ENCODE assay signal across 18 cellular contexts in the genomic region with DNA sequence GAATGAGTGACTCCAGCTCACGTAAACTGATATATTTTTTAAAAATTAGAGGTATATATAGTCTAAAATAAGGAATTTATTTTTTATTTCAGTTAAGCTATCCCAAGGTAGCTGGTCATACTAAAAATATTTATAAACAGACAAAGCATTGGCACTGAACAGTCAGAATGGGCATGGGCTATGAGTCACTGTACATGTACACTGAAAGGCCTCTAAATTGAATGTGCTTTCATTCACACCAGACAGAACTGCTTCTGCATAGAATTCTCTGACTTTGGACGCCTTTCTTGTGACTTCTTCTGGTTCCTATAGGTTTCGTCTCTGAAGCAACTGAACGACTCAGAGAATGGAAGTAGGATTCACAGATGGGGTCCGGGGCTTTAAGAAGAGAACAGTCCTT.
DNase-seq lines count a peak whose midpoint lies in the region; ATAC-seq and TF ChIP-seq lines count a peak whose summit lies in the region.
"Had no signal": no experiment of that assay in that cellular context is flagged by ENCODE, and none has a peak within 500 bp of the region (broad histone marks: within the 10 kb centered on the region; RNA-seq: fewer than 3 reads in every experiment).

No MANE protein-coding gene starts in this region.

- H3K27me3 Mint-ChIP-seq in stimulated activated naive B cell treated with anti-CD40 and anti-IgM and Interleukin-4, amounts not matched to agents 10 μg/mL and 1 μg/mL and 100 μg/mL, for 72 hours, result no peaks in the 10 kb centered on the region
- no peaks in the 10 kb centered on the region for H3K27me3 Mint-ChIP-seq in osteocyte (ENCODE audit: unreplicated experiment)
- H3K27me3 Mint-ChIP-seq: activated naive CD4-positive, alpha-beta T cell treated with anti-CD3 and anti-CD28 coated beads, Interleukin-2, amount 50 U/mL, for 24 hours; T-helper 17 cell had no signal

- peaks cover 50% of the 10 kb centered on the region for H3K4me1 ChIP-seq in RWPE2 (ENCODE audit: insufficient read depth, poor library complexity, severe bottlenecking)
- H3K4me1 ChIP-seq in fibroblast of lung (ENCODE audit: control insufficient read depth, extremely low read depth, insufficient read depth, low read length), result peaks cover 2% of the 10 kb centered on the region
- H3K4me1 ChIP-seq in SJCRH30, result peaks cover 20% of the 10 kb centered on the region
- H3K4me1 ChIP-seq in tibial artery, result peaks cover 0 to 40% (median 3%) of the 10 kb centered on the region in 4 donors

- no peaks in the 10 kb centered on the region for H3K9me3 ChIP-seq in RWPE2 (ENCODE audit: severe bottlenecking)
- H3K9me3 ChIP-seq in fibroblast of lung (ENCODE audit: control insufficient read depth, insufficient read depth, low read depth, low read length), result no peaks in the 10 kb centered on the region
- H3K9me3 ChIP-seq in SJCRH30 (replicated peaks), result no peaks in the 10 kb centered on the region
- H3K9me3 ChIP-seq in tibial artery, result no peaks in the 10 kb centered on the region

- intact Hi-C loops in tibial artery (cut with DNase I; ENCODE audit: low total_unique reads), result no loop called here

- DNase-seq in H4 (ENCODE audit: low spot score), result peak; percentile 39
- no peak for DNase-seq in RWPE2 (ENCODE audit: low spot score)
- DNase-seq in fibroblast of lung (ENCODE audit: low read depth in 2 of 2), result peak; percentile 33 to 66
- DNase-seq in stimulated activated naive B cell treated with anti-CD40 and anti-IgM and Interleukin-4, amounts not matched to agents 10 μg/mL and 1 μg/mL and 100 μg/mL, for 72 hours, result no peak
- no peak for DNase-seq in osteocyte (ENCODE audit: extremely low spot score, unreplicated experiment)
- DNase-seq in SJCRH30, result no peak
- DNase-seq in tibial artery, result no peak
- DNase-seq: activated CD4-positive, alpha-beta T cell treated with anti-CD3 and anti-CD28 coated beads for 36 hours; activated CD8-positive, alpha-beta memory T cell treated with anti-CD3 and anti-CD28 coated beads, Interleukin-2, amount 50 U/mL, for 48 hours; DND-41; NCI-H187 treated with DMSO at 0.1 percent for 48 hours; small intestine; T-helper 17 cell had no signal

- H3K36me3 Mint-ChIP-seq in stimulated activated naive B cell treated with anti-CD40 and anti-IgM and Interleukin-4, amounts not matched to agents 10 μg/mL and 1 μg/mL and 100 μg/mL, for 72 hours, result peaks cover 18 to 22% of the 10 kb centered on the region in 2 donors
- H3K36me3 Mint-ChIP-seq in osteocyte (ENCODE audit: unreplicated experiment), result no peaks in the 10 kb centered on the region
- H3K36me3 Mint-ChIP-seq: activated naive CD4-positive, alpha-beta T cell treated with anti-CD3 and anti-CD28 coated beads, Interleukin-2, amount 50 U/mL, for 24 hours; stimulated activated effector memory CD8-positive, alpha-beta T cell treated with anti-CD3 and anti-CD28 coated beads, Interleukin-12 subunit alpha, Interleukin-12 subunit beta, amount 100 ng/mL, for 72 hours had no signal

- no peaks in the 10 kb centered on the region for H3K79me2 ChIP-seq in fibroblast of lung (ENCODE audit: control insufficient read depth, insufficient read depth, low read length)

- peak overlapping the region; percentile 90 for H3K27ac ChIP-seq in RWPE2 (ENCODE audit: poor library complexity, severe bottlenecking)
- no peak overlapping the region for H3K27ac ChIP-seq in fibroblast of lung (ENCODE audit: insufficient read depth, low read length)
- no peak overlapping the region for H3K27ac ChIP-seq in SJCRH30
- H3K27ac ChIP-seq in tibial artery, result no peak overlapping the region
- H3K27ac ChIP-seq: cardiac muscle cell had no signal

- no peaks in the 10 kb centered on the region for H3K27me3 ChIP-seq in RWPE2 (ENCODE audit: insufficient read depth, poor library complexity, severe bottlenecking)
- H3K27me3 ChIP-seq in fibroblast of lung (ENCODE audit: control insufficient read depth, insufficient read depth, low read length), result no peaks in the 10 kb centered on the region
- H3K27me3 ChIP-seq in SJCRH30, result no peaks in the 10 kb centered on the region
- H3K27me3 ChIP-seq in tibial artery, result no peaks in the 10 kb centered on the region
- H3K27me3 ChIP-seq: cardiac muscle cell had no signal

- H3K9ac ChIP-seq in fibroblast of lung (ENCODE audit: insufficient read depth, low read length), result no peak overlapping the region

- no peaks in the 10 kb centered on the region for H4K20me1 ChIP-seq in fibroblast of lung (ENCODE audit: control insufficient read depth, extremely low read depth, insufficient read depth, low read length)

- no peak overlapping the region for H3K4me3 Mint-ChIP-seq in stimulated activated naive B cell treated with anti-CD40 and anti-IgM and Interleukin-4, amounts not matched to agents 10 μg/mL and 1 μg/mL and 100 μg/mL, for 72 hours
- H3K4me3 Mint-ChIP-seq in osteocyte (ENCODE audit: unreplicated experiment), result no peak overlapping the region
- H3K4me3 Mint-ChIP-seq: activated CD4-positive, alpha-beta T cell treated with anti-CD3 and anti-CD28 coated beads for 36 hours; activated naive CD4-positive, alpha-beta T cell treated with anti-CD3 and anti-CD28 coated beads, Interleukin-2, amount 50 U/mL, for 24 hours; CD14-positive monocyte; stimulated activated effector memory CD8-positive, alpha-beta T cell treated with anti-CD3 and anti-CD28 coated beads, Interleukin-12 subunit alpha, Interleukin-12 subunit beta, amount 100 ng/mL, for 72 hours; T-helper 17 cell had no signal

- H3K4me3 ChIP-seq in RWPE2 (ENCODE audit: severe bottlenecking) (no peak overlapping the region), fibroblast of lung (replicated peaks in 1 of 4; ENCODE audit: control extremely low read depth in 1 of 4, insufficient read depth in 1 of 4, low read depth in 3 of 4, low read length in 4 of 4) (no peak overlapping the region), SJCRH30 (no peak overlapping the region), tibial artery (no peak overlapping the region)
- H3K4me3 ChIP-seq: cardiac muscle cell had no signal

- ATAC-seq in RWPE2 (ENCODE audit: low read depth), result peak; percentile 77
- ATAC-seq in stimulated activated naive B cell treated with anti-CD40 and anti-IgM and Interleukin-4, amounts not matched to agents 10 μg/mL and 1 μg/mL and 100 μg/mL, for 72 hours (replicated peaks), result peak; percentile 36 to 49
- ATAC-seq: activated CD4-positive, alpha-beta T cell treated with anti-CD3 and anti-CD28 coated beads for 36 hours; Panc1; stimulated activated effector memory CD8-positive, alpha-beta T cell treated with anti-CD3 and anti-CD28 coated beads, Interleukin-12 subunit alpha, Interleukin-12 subunit beta, amount 100 ng/mL, for 72 hours; T-helper 17 cell had no signal

- peaks cover 53 to 89% of the 10 kb centered on the region in 2 donors for H3K4me1 Mint-ChIP-seq in stimulated activated naive B cell treated with anti-CD40 and anti-IgM and Interleukin-4, amounts not matched to agents 10 μg/mL and 1 μg/mL and 100 μg/mL, for 72 hours
- peaks cover 25% of the 10 kb centered on the region for H3K4me1 Mint-ChIP-seq in osteocyte (ENCODE audit: unreplicated experiment)
- H3K4me1 Mint-ChIP-seq: activated CD4-positive, alpha-beta T cell treated with anti-CD3 and anti-CD28 coated beads for 36 hours; activated naive CD4-positive, alpha-beta T cell treated with anti-CD3 and anti-CD28 coated beads, Interleukin-2, amount 50 U/mL, for 24 hours; stimulated activated effector memory CD8-positive, alpha-beta T cell treated with anti-CD3 and anti-CD28 coated beads, Interleukin-12 subunit alpha, Interleukin-12 subunit beta, amount 100 ng/mL, for 72 hours; T-helper 17 cell had no signal

- TF ChIP-seq CTCF in RWPE2 (IDR thresholded peaks at IDR 0.05; ENCODE audit: poor library complexity, severe bottlenecking) (no peak), fibroblast of lung (conservative IDR thresholded peaks at IDR 0.05 in 1 of 2, IDR thresholded peaks at IDR 0.05 in 1 of 2; ENCODE audit: low read depth in 1 of 2, low read length in 2 of 2) (no peak), osteocyte (IDR thresholded peaks at IDR 0.05) (no peak), tibial artery (IDR thresholded peaks at IDR 0.05) (no peak)

- H3K36me3 ChIP-seq in RWPE2 (ENCODE audit: low read depth), result no peaks in the 10 kb centered on the region
- no peaks in the 10 kb centered on the region for H3K36me3 ChIP-seq in fibroblast of lung (ENCODE audit: control insufficient read depth, insufficient read depth, low read length)
- no peaks in the 10 kb centered on the region for H3K36me3 ChIP-seq in SJCRH30
- H3K36me3 ChIP-seq in tibial artery, result no peaks in the 10 kb centered on the region
- H3K36me3 ChIP-seq: cardiac muscle cell had no signal

- no peak overlapping the region for H2AFZ ChIP-seq in fibroblast of lung (ENCODE audit: low read length)

- H3K27ac Mint-ChIP-seq in stimulated activated naive B cell treated with anti-CD40 and anti-IgM and Interleukin-4, amounts not matched to agents 10 μg/mL and 1 μg/mL and 100 μg/mL, for 72 hours, result no peak overlapping the region
- H3K27ac Mint-ChIP-seq in osteocyte (ENCODE audit: unreplicated experiment), result no peak overlapping the region
- H3K27ac Mint-ChIP-seq: activated CD4-positive, alpha-beta T cell treated with anti-CD3 and anti-CD28 coated beads for 36 hours; activated naive CD4-positive, alpha-beta T cell treated with anti-CD3 and anti-CD28 coated beads, Interleukin-2, amount 50 U/mL, for 24 hours; stimulated activated effector memory CD8-positive, alpha-beta T cell treated with anti-CD3 and anti-CD28 coated beads, Interleukin-12 subunit alpha, Interleukin-12 subunit beta, amount 100 ng/mL, for 72 hours; T-helper 17 cell had no signal

- H3K4me2 ChIP-seq in fibroblast of lung (ENCODE audit: extremely low read depth, insufficient read depth, low read length), result no peak overlapping the region

- peaks cover 9 to 11% of the 10 kb centered on the region in 2 donors for H3K9me3 Mint-ChIP-seq in stimulated activated naive B cell treated with anti-CD40 and anti-IgM and Interleukin-4, amounts not matched to agents 10 μg/mL and 1 μg/mL and 100 μg/mL, for 72 hours
- H3K9me3 Mint-ChIP-seq in osteocyte (ENCODE audit: unreplicated experiment), result peaks cover 6% of the 10 kb centered on the region
- H3K9me3 Mint-ChIP-seq: activated naive CD4-positive, alpha-beta T cell treated with anti-CD3 and anti-CD28 coated beads, Interleukin-2, amount 50 U/mL, for 24 hours had no signal

Comparison
In these comparisons a context has a peak if more than half of its experiments do, and no peak if none do; other contexts are left out.
1. DNase-seq: peak in H4 (single experiment) and fibroblast of lung (2 of 2); none in RWPE2 (single experiment), stimulated activated naive B cell treated with anti-CD40 and anti-IgM and Interleukin-4, amounts not matched to agents 10 μg/mL and 1 μg/mL and 100 μg/mL, for 72 hours (single experiment), osteocyte (single experiment), SJCRH30 (0 of 2) and tibial artery (0 of 2).